Comparison of ENCODE assay signal across 1 cellular context in the genomic region with DNA sequence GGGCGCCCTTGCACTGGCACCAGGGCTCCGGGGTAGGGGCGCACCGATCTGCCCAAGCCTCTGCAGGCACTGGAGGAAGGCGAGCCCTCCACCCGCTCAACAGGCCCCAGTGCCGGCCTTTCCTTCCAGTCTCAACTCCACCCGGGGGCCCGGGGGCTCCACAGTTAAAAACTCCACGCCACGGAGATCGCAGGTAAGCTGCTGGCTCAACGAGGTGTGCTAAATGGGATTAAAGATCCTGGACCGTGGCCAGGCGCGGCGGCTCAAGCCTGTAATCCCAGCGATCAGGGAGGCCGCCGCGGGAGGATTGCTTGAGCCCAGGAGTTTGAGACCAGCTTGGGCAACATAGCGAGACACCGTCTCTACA.
TF ChIP-seq lines count a peak whose summit lies in the region.

No MANE protein-coding gene starts in this region.

TF ChIP-seq in GM12878, 131 proteins besides CTCF, POLR2A, EP300 and RAD21:
- TF ChIP-seq MTA2 (IDR thresholded peaks at IDR 0.05; ENCODE audit: low read depth) (no peak), RCOR1 (conservative IDR thresholded peaks at IDR 0.05; ENCODE audit: low read depth, low read length) (no peak), ATF2 (IDR thresholded peaks at IDR 0.05; ENCODE audit: low read length) (no peak), STAT3 (IDR thresholded peaks at IDR 0.05; ENCODE audit: low read depth, low read length) (no peak), POU2F2 (IDR thresholded peaks at IDR 0.05; ENCODE audit: borderline replicate concordance, low read depth, low read length) (no peak), CHD4 (IDR thresholded peaks at IDR 0.05) (no peak), MEF2A (IDR thresholded peaks at IDR 0.05; ENCODE audit: insufficient read depth, low read depth, low read length) (no peak), STAT1 (conservative IDR thresholded peaks at IDR 0.05) (no peak), ZZZ3 (IDR thresholded peaks at IDR 0.05; ENCODE audit: control insufficient read depth, insufficient read length, low read depth) (no peak), ZBED1 (IDR thresholded peaks at IDR 0.05; ENCODE audit: borderline replicate concordance) (no peak)
- TF ChIP-seq, protein P1, sequence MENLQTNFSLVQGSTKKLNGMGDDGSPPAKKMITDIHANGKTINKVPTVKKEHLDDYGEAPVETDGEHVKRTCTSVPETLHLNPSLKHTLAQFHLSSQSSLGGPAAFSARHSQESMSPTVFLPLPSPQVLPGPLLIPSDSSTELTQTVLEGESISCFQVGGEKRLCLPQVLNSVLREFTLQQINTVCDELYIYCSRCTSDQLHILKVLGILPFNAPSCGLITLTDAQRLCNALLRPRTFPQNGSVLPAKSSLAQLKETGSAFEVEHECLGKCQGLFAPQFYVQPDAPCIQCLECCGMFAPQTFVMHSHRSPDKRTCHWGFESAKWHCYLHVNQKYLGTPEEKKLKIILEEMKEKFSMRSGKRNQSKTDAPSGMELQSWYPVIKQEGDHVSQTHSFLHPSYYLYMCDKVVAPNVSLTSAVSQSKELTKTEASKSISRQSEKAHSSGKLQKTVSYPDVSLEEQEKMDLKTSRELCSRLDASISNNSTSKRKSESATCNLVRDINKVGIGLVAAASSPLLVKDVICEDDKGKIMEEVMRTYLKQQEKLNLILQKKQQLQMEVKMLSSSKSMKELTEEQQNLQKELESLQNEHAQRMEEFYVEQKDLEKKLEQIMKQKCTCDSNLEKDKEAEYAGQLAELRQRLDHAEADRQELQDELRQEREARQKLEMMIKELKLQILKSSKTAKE (IDR thresholded peaks at IDR 0.05; ENCODE audit: low read depth, poor library complexity, severe bottlenecking): no peak
- TF ChIP-seq, protein P2, sequence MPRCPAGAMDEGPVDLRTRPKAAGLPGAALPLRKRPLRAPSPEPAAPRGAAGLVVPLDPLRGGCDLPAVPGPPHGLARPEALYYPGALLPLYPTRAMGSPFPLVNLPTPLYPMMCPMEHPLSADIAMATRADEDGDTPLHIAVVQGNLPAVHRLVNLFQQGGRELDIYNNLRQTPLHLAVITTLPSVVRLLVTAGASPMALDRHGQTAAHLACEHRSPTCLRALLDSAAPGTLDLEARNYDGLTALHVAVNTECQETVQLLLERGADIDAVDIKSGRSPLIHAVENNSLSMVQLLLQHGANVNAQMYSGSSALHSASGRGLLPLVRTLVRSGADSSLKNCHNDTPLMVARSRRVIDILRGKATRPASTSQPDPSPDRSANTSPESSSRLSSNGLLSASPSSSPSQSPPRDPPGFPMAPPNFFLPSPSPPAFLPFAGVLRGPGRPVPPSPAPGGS (IDR thresholded peaks at IDR 0.05; ENCODE audit: borderline replicate concordance, insufficient read depth, low read depth, low read length, poor library complexity, severe bottlenecking): no peak
